Comparison of ENCODE assay signal across 30 cellular contexts in the genomic region with DNA sequence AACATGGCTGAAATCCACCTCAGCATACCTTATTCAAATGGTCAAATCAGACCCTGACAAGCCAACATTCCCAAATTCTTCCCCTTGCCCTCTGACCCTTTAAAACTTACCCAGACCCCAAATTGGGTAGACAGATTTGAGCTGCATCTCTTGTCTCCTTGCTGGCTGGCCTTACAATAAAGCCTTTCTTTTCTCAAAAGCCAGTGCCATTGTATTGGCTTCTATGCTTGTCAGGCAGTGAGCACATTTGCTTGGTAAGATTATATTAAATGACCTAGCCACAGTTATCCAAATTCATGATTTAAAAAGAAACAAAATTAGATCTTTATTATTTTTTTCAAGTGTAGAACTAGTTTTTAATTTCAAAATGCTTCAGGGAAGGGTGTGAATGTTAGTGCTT.
"Had no signal": no experiment of that assay in that cellular context is flagged by ENCODE, and none has a peak within 500 bp of the region (broad histone marks: within the 10 kb centered on the region; RNA-seq: fewer than 3 reads in every experiment).

No MANE protein-coding gene starts in this region.

- H3K36me3 Mint-ChIP-seq: activated CD4-positive, alpha-beta memory T cell treated with anti-CD3 and anti-CD28 coated beads for 36 hours; activated naive CD4-positive, alpha-beta T cell treated with anti-CD3 and anti-CD28 coated beads, Interleukin-2, amount 10 ng/mL, durations not matched to agents 7 days and 5 days; activated naive CD4-positive, alpha-beta T cell treated with anti-CD3 and anti-CD28 coated beads, Interleukin-2, amount 50 U/mL, for 72 hours; activated naive CD8-positive, alpha-beta T cell treated with anti-CD3 and anti-CD28 coated beads, Interleukin-2, amount 10 ng/mL, durations not matched to agents 7 days and 5 days; brain had no signal

- H3K27me3 Mint-ChIP-seq: activated B cell treated with CpG ODN at 0.5 μM for 24 hours; activated CD4-positive, alpha-beta memory T cell treated with anti-CD3 and anti-CD28 coated beads for 36 hours; activated naive CD4-positive, alpha-beta T cell treated with anti-CD3 and anti-CD28 coated beads, Interleukin-2, amount 10 ng/mL, durations not matched to agents 7 days and 5 days; activated naive CD8-positive, alpha-beta T cell treated with anti-CD3 and anti-CD28 coated beads, Interleukin-2, amount 10 ng/mL, durations not matched to agents 7 days and 5 days; activated T-cell treated with anti-CD3 and anti-CD28 coated beads, Interleukin-2, amount 50 U/mL, for 24 hours; T-helper 17 cell had no signal

- H3K9me3 Mint-ChIP-seq: activated naive CD4-positive, alpha-beta T cell treated with anti-CD3 and anti-CD28 coated beads, Interleukin-2, amount 10 ng/mL, durations not matched to agents 7 days and 5 days had no signal

- H3K4me1 ChIP-seq: ascending aorta, breast epithelium, colonic mucosa had no signal

- DNase-seq: activated B cell treated with CpG ODN at 0.5 μM for 24 hours; activated CD4-positive, alpha-beta memory T cell treated with anti-CD3 and anti-CD28 coated beads for 36 hours; activated CD4-positive, alpha-beta T cell treated with anti-CD3 and anti-CD28 coated beads for 48 hours; activated CD8-positive, alpha-beta memory T cell treated with anti-CD3 and anti-CD28 coated beads, Interleukin-2, amount 50 U/mL, for 48 hours; activated CD8-positive, alpha-beta T cell treated with anti-CD3 and anti-CD28 coated beads, Interleukin-2, amount 10 ng/mL, durations not matched to agents 7 days and 5 days; activated gamma-delta T cell; activated naive CD4-positive, alpha-beta T cell; activated naive CD4-positive, alpha-beta T cell treated with anti-CD3 and anti-CD28 coated beads, Interleukin-2, amount 10 ng/mL, durations not matched to agents 7 days and 5 days; activated naive CD8-positive, alpha-beta T cell treated with anti-CD3 and anti-CD28 coated beads, Interleukin-2, amount 10 ng/mL, durations not matched to agents 7 days and 5 days; activated T-cell treated with anti-CD3 and anti-CD28 coated beads for 4 hours; activated T-cell treated with anti-CD3 and anti-CD28 coated beads, Interleukin-2, amount 50 U/mL, for 24 hours; activated T-cell treated with anti-CD3 and anti-CD28 coated beads, Interleukin-2, amount 50 U/mL, for 72 hours; central memory CD4-positive, alpha-beta T cell; cerebellar nuclear complex; colonic mucosa; effector CD8-positive, alpha-beta T cell; foreskin fibroblast; glutamatergic neuron; T-helper 1 cell; T-helper 17 cell; T1000; WERI-Rb-1 had no signal

- H3K27me3 ChIP-seq: ascending aorta, breast epithelium, cardiac muscle cell, colonic mucosa had no signal

- ATAC-seq: activated CD4-positive, CD25-positive, alpha-beta regulatory T cell treated with anti-CD3 and anti-CD28 coated beads, Interleukin-2, amount 50 U/mL, for 24 hours; activated CD8-positive, alpha-beta T cell treated with anti-CD3 and anti-CD28 coated beads, Interleukin-2, amount 10 ng/mL, durations not matched to agents 7 days and 5 days; activated naive CD4-positive, alpha-beta T cell treated with anti-CD3 and anti-CD28 coated beads, Interleukin-2, amount 50 U/mL, for 72 hours; activated T-cell treated with anti-CD3 and anti-CD28 coated beads, Interleukin-2, amount 50 U/mL, for 72 hours; esophagus mucosa; T-helper 17 cell had no signal

- H3K4me3 ChIP-seq: ascending aorta, breast epithelium, cardiac muscle cell, colonic mucosa had no signal

- H3K36me3 ChIP-seq: ascending aorta, breast epithelium, cardiac muscle cell, colonic mucosa, WERI-Rb-1 had no signal

- H3K9me3 ChIP-seq: ascending aorta, breast epithelium, colonic mucosa had no signal

- H3K27ac Mint-ChIP-seq: activated B cell treated with CpG ODN at 0.5 μM for 24 hours; activated CD4-positive, alpha-beta memory T cell treated with anti-CD3 and anti-CD28 coated beads for 36 hours; activated CD8-positive, alpha-beta T cell treated with anti-CD3 and anti-CD28 coated beads, Interleukin-2, amount 10 ng/mL, durations not matched to agents 7 days and 5 days; activated naive CD4-positive, alpha-beta T cell treated with anti-CD3 and anti-CD28 coated beads, Interleukin-2, amount 10 ng/mL, durations not matched to agents 7 days and 5 days; activated naive CD4-positive, alpha-beta T cell treated with anti-CD3 and anti-CD28 coated beads, Interleukin-2, amount 50 U/mL, for 72 hours; activated naive CD8-positive, alpha-beta T cell treated with anti-CD3 and anti-CD28 coated beads, Interleukin-2, amount 10 ng/mL, durations not matched to agents 7 days and 5 days; activated T-cell treated with anti-CD3 and anti-CD28 coated beads, Interleukin-2, amount 50 U/mL, for 24 hours; activated T-cell treated with anti-CD3 and anti-CD28 coated beads, Interleukin-2, amount 50 U/mL, for 72 hours; brain; T-helper 17 cell; T-helper 2 cell treated with Interferon-gamma antibody and Interleukin-4, amounts not matched to agents 5 μg/mL and 100 μg/mL, for 36 hours had no signal

- H3K27ac ChIP-seq: ascending aorta, breast epithelium, cardiac muscle cell, colonic mucosa, WERI-Rb-1 had no signal

- H3K4me1 Mint-ChIP-seq: activated B cell treated with CpG ODN at 0.5 μM for 24 hours; activated naive CD4-positive, alpha-beta T cell treated with anti-CD3 and anti-CD28 coated beads, Interleukin-2, amount 10 ng/mL, durations not matched to agents 7 days and 5 days; activated naive CD8-positive, alpha-beta T cell treated with anti-CD3 and anti-CD28 coated beads, Interleukin-2, amount 10 ng/mL, durations not matched to agents 7 days and 5 days; brain; T-helper 17 cell had no signal

- H3K4me3 Mint-ChIP-seq: activated B cell treated with CpG ODN at 0.5 μM for 24 hours; activated CD4-positive, alpha-beta memory T cell treated with anti-CD3 and anti-CD28 coated beads for 36 hours; activated CD8-positive, alpha-beta T cell treated with anti-CD3 and anti-CD28 coated beads, Interleukin-2, amount 10 ng/mL, durations not matched to agents 7 days and 5 days; activated naive CD4-positive, alpha-beta T cell treated with anti-CD3 and anti-CD28 coated beads, Interleukin-2, amount 10 ng/mL, durations not matched to agents 7 days and 5 days; activated naive CD8-positive, alpha-beta T cell treated with anti-CD3 and anti-CD28 coated beads, Interleukin-2, amount 10 ng/mL, durations not matched to agents 7 days and 5 days; activated T-cell treated with anti-CD3 and anti-CD28 coated beads, Interleukin-2, amount 50 U/mL, for 24 hours; activated T-cell treated with anti-CD3 and anti-CD28 coated beads, Interleukin-2, amount 50 U/mL, for 72 hours; brain; T-helper 17 cell; T-helper 2 cell treated with Interferon-gamma antibody and Interleukin-4, amounts not matched to agents 5 μg/mL and 100 μg/mL, for 36 hours had no signal
